11 cellular contexts compared by ENCODE assay signal in genomic region chr4:34422472-34422871, GRCh38.
DNase-seq lines count a peak whose midpoint lies in the region; ATAC-seq and TF ChIP-seq lines count a peak whose summit lies in the region.
"Had no signal": no experiment of that assay in that cellular context is flagged by ENCODE, and none has a peak within 500 bp of the region (broad histone marks: within the 10 kb centered on the region; RNA-seq: fewer than 3 reads in every experiment).

No MANE protein-coding gene starts in this region.

- H3K27me3 Mint-ChIP-seq in neural progenitor cell (ENCODE audit: insufficient read depth, low read depth) = no peaks in the 10 kb centered on the region
- H3K27me3 Mint-ChIP-seq: stimulated activated memory B cell treated with anti-CD40 and anti-IgM and Interleukin-4, amounts not matched to agents 10 μg/mL and 1 μg/mL and 100 μg/mL, for 72 hours had no signal

- no peaks in the 10 kb centered on the region for H3F3A ChIP-seq in neural progenitor cell (ENCODE audit: low read depth)

- no peak overlapping the region for H3K27ac Mint-ChIP-seq in neural progenitor cell
- H3K27ac Mint-ChIP-seq: stimulated activated memory B cell treated with anti-CD40 and anti-IgM and Interleukin-4, amounts not matched to agents 10 μg/mL and 1 μg/mL and 100 μg/mL, for 72 hours had no signal

- H3K4me3 ChIP-seq in cardiac fibroblast (replicated peaks in 1 of 2; ENCODE audit: low read depth in 2 of 2, low read length in 2 of 2) (no peak overlapping the region), neural progenitor cell (no peak overlapping the region)
- H3K4me3 ChIP-seq: esophagus squamous epithelium had no signal

- ATAC-seq in HG03039 (IDR thresholded peaks at IDR 0.05; ENCODE audit: unreplicated experiment) (no peak), HG03521 (IDR thresholded peaks at IDR 0.05; ENCODE audit: unreplicated experiment) (no peak)
- ATAC-seq: stimulated activated memory B cell treated with anti-CD40 and anti-IgM and Interleukin-4, amounts not matched to agents 10 μg/mL and 1 μg/mL and 100 μg/mL, for 72 hours had no signal

- H3K36me3 Mint-ChIP-seq in neural progenitor cell = no peaks in the 10 kb centered on the region
- H3K36me3 Mint-ChIP-seq: stimulated activated memory B cell treated with anti-CD40 and anti-IgM and Interleukin-4, amounts not matched to agents 10 μg/mL and 1 μg/mL and 100 μg/mL, for 72 hours had no signal

- no peak overlapping the region for H3K9ac ChIP-seq in neural progenitor cell

- H3K4me2 ChIP-seq in neural progenitor cell = no peak overlapping the region

- H3K27me3 ChIP-seq in neural progenitor cell = no peaks in the 10 kb centered on the region
- H3K27me3 ChIP-seq: esophagus squamous epithelium had no signal

- DNase-seq in EL (peak; percentile 18), NCI-H146 treated with DMSO at 0.1 percent for 48 hours (lab: John Stamatoyannopoulos, UW; ENCODE audit: unreplicated experiment) (peak; percentile 70), cardiac fibroblast (ENCODE audit: low read depth in 2 of 2) (peak; percentile 33 to 58), neural progenitor cell (ENCODE audit: low spot score) (peak; percentile 2)
- no peak for DNase-seq in central memory CD4-positive, alpha-beta T cell
- DNase-seq: activated T-cell treated with anti-CD3 and anti-CD28 coated beads for 4 hours, esophagus squamous epithelium, MV-4-11 had no signal

- H2AFZ ChIP-seq in neural progenitor cell (replicated peaks) = no peak overlapping the region

- peaks cover 15% of the 10 kb centered on the region for H3K4me1 Mint-ChIP-seq in neural progenitor cell
- H3K4me1 Mint-ChIP-seq: stimulated activated memory B cell treated with anti-CD40 and anti-IgM and Interleukin-4, amounts not matched to agents 10 μg/mL and 1 μg/mL and 100 μg/mL, for 72 hours had no signal

- TF ChIP-seq CTCF in cardiac fibroblast (IDR thresholded peaks at IDR 0.05; ENCODE audit: low read depth, low read length) (peak; percentile 2), neural progenitor cell (IDR thresholded peaks at IDR 0.05) (peak; percentile 8)

- H3K27ac ChIP-seq in neural progenitor cell = no peak overlapping the region
- H3K27ac ChIP-seq: esophagus squamous epithelium had no signal

- H3K9me3 ChIP-seq in neural progenitor cell (ENCODE audit: low read depth) = no peaks in the 10 kb centered on the region
- H3K9me3 ChIP-seq: esophagus squamous epithelium had no signal

- H3K79me2 ChIP-seq in neural progenitor cell (ENCODE audit: low read depth) = no peaks in the 10 kb centered on the region

- H4K20me1 ChIP-seq in neural progenitor cell (ENCODE audit: low read depth) = no peaks in the 10 kb centered on the region

- H3K4me1 ChIP-seq in neural progenitor cell = no peaks in the 10 kb centered on the region
- H3K4me1 ChIP-seq: esophagus squamous epithelium had no signal

- H3K9me3 Mint-ChIP-seq in neural progenitor cell = no peaks in the 10 kb centered on the region
- H3K9me3 Mint-ChIP-seq: stimulated activated memory B cell treated with anti-CD40 and anti-IgM and Interleukin-4, amounts not matched to agents 10 μg/mL and 1 μg/mL and 100 μg/mL, for 72 hours had no signal

- H3K4me3 Mint-ChIP-seq in neural progenitor cell = no peak overlapping the region
- H3K4me3 Mint-ChIP-seq: stimulated activated memory B cell treated with anti-CD40 and anti-IgM and Interleukin-4, amounts not matched to agents 10 μg/mL and 1 μg/mL and 100 μg/mL, for 72 hours had no signal

- H3K36me3 ChIP-seq in neural progenitor cell = no peaks in the 10 kb centered on the region
- H3K36me3 ChIP-seq: esophagus squamous epithelium had no signal
